In the genomic region with DNA sequence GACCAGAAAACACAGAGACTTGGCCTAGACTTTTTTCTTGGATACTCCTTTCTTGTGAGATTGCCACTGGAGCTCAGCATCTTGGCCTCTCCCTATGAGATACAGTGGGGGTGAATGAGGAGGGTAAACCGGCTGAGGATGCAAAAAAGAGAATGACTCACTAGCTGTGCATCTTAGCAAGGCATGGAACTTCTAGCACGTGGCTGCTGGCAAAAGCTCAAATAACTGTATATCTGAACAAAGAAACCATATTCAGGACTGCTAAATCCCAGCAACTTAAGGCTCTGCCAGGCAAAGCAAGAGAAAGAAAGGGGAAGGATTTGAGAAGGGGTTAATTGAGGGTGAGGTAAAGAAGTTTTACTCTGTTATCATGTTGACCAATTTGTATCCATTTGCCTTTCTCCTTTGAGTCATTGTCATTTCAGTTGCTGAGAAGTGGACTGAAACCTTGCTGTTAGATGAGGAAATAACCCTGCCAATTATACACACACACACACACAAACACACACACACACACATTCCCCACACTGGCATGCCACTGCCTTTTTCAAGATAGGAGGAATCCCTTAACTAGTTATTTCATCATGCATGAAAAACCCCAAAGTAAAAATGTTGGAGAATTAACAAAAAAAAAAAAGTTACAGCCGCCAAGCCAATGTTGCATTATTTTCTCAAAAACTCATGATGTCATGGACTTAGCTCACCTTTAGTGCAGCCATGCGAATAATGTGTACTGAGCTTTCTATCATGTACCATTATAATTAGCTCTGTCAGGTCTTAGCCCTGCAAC, we compare ENCODE assay signal across 12 cellular contexts.
DNase-seq lines count a peak whose midpoint lies in the region; ATAC-seq and TF ChIP-seq lines count a peak whose summit lies in the region.
"Had no signal": no experiment of that assay in that cellular context is flagged by ENCODE, and none has a peak within 500 bp of the region (broad histone marks: within the 10 kb centered on the region; RNA-seq: fewer than 3 reads in every experiment).

No MANE protein-coding gene starts in this region.

- peak; percentile 71 for DNase-seq in GM03348 (ENCODE audit: low spot score)
- DNase-seq in NOMO-1 treated with dmso at 0.1 percent for 144 hours (lab: John Stamatoyannopoulos, UW; ENCODE audit: unreplicated experiment) = peak; percentile 13
- DNase-seq in epithelial cell of proximal tubule (ENCODE audit: low read depth) = peak; percentile 87
- DNase-seq in renal cortical epithelial cell (ENCODE audit: low read depth) = peak; percentile 85
- no peak for DNase-seq in natural killer cell
- no peak for DNase-seq in activated T-cell treated with anti-CD3 and anti-CD28 coated beads for 4 hours
- DNase-seq in germinal center (ENCODE audit: low spot score) = no peak
- DNase-seq: activated B cell treated with CpG ODN at 0.5 μM for 24 hours, NCI-H526 had no signal

- no peaks in the 10 kb centered on the region for H3K9me3 Mint-ChIP-seq in natural killer cell
- H3K9me3 Mint-ChIP-seq: activated B cell treated with CpG ODN at 0.5 μM for 24 hours had no signal

- TF ChIP-seq CTCF in epithelial cell of proximal tubule (conservative IDR thresholded peaks at IDR 0.05; ENCODE audit: low read depth, low read length) (no peak), natural killer cell (IDR thresholded peaks at IDR 0.05) (no peak)

- H3K36me3 Mint-ChIP-seq in natural killer cell = no peaks in the 10 kb centered on the region
- H3K36me3 Mint-ChIP-seq: activated naive CD8-positive, alpha-beta T cell had no signal

- H3K27ac Mint-ChIP-seq in natural killer cell = no peak overlapping the region
- H3K27ac Mint-ChIP-seq: activated B cell treated with CpG ODN at 0.5 μM for 24 hours; activated naive CD8-positive, alpha-beta T cell had no signal

- intact Hi-C loops in natural killer cell (cut with micrococcal nuclease) = no loop called here

- no peak overlapping the region for H3K4me3 ChIP-seq in epithelial cell of proximal tubule (ENCODE audit: low read depth, low read length)
- H3K4me3 ChIP-seq: skin epidermis had no signal

- H3K27me3 Mint-ChIP-seq in natural killer cell (ENCODE audit: low read depth in 2 of 2) = peaks cover 0 to 6% of the 10 kb centered on the region in 2 donors
- H3K27me3 Mint-ChIP-seq: activated B cell treated with CpG ODN at 0.5 μM for 24 hours; activated naive CD8-positive, alpha-beta T cell had no signal

- H3K4me3 Mint-ChIP-seq in natural killer cell = no peak overlapping the region
- H3K4me3 Mint-ChIP-seq: activated B cell treated with CpG ODN at 0.5 μM for 24 hours; activated naive CD8-positive, alpha-beta T cell had no signal

- ATAC-seq in natural killer cell (no peak), GM18909 (IDR thresholded peaks at IDR 0.05; ENCODE audit: poor library complexity, unreplicated experiment) (no peak)

- H3K4me1 Mint-ChIP-seq in natural killer cell = no peaks in the 10 kb centered on the region
- H3K4me1 Mint-ChIP-seq: activated B cell treated with CpG ODN at 0.5 μM for 24 hours had no signal

Comparison
In these comparisons a context has a peak if more than half of its experiments do, and no peak if none do; other contexts are left out.
1. DNase-seq: peak in GM03348 (single experiment), NOMO-1 treated with dmso at 0.1 percent for 144 hours (single experiment), epithelial cell of proximal tubule (single experiment) and renal cortical epithelial cell (single experiment); none in natural killer cell (single experiment), activated T-cell treated with anti-CD3 and anti-CD28 coated beads for 4 hours (single experiment) and germinal center (single experiment).